8 cellular contexts compared by ENCODE assay signal in genomic region chr2:237774811-237775553, GRCh38. TPM values are rescaled to one million over a fixed set of nuclear protein-coding genes. Genes with fewer than 3 reads are reported as not detected.
DNase-seq lines count a peak whose midpoint lies in the region; ATAC-seq and TF ChIP-seq lines count a peak whose summit lies in the region.

No MANE protein-coding gene starts in this region.

- TF ChIP-seq EP300 in SK-N-SH (IDR thresholded peaks at IDR 0.05; ENCODE audit: borderline replicate concordance in 1 of 2, low read depth in 1 of 2, low read length in 1 of 2), result no peak

- DNase-seq in activated CD8-positive, alpha-beta memory T cell treated with anti-CD3 and anti-CD28 coated beads for 24 hours, result peak; percentile 75
- DNase-seq in activated CD8-positive, alpha-beta memory T cell treated with anti-CD3 and anti-CD28 coated beads, Interleukin-2, amount 50 U/mL, for 48 hours, result no peak
- peak; percentile 75 for DNase-seq in SK-N-SH
- peak; percentile 53 for DNase-seq in astrocyte of the spinal cord (ENCODE audit: low read depth, low spot score)
- peak; percentile 83 for DNase-seq in iPS-NIHi11 (ENCODE audit: low spot score)
- peak; percentile 10 to 18 for DNase-seq in stimulated activated CD4-positive, alpha-beta T cell treated with anti-CD3 and anti-CD28 coated beads, Interleukin-1b, Interleukin-23, amount 100 ng/mL, for 4 hours (ENCODE audit: low read depth in 2 of 2)

- no peaks in the 10 kb centered on the region for H3K9me2 ChIP-seq in SK-N-SH

- H3K27me3 ChIP-seq in KMS-11 (ENCODE audit: insufficient read depth, low read depth) (no peaks in the 10 kb centered on the region), SK-N-SH (ENCODE audit: insufficient read depth) (no peaks in the 10 kb centered on the region)

- POLR2A ChIA-PET in SK-N-SH (lab: Yijun Ruan, JAX), result interaction anchor here (0.5 kb wide), 1 partner anchor 486 kb away, joined by 3 read pairs; no protein-coding TSS in a partner anchor

- H3K27ac ChIP-seq in KMS-11, result no peak overlapping the region
- H3K27ac ChIP-seq in SK-N-SH (ENCODE audit: low read depth in 2 of 2, low read length in 1 of 2), result no peak overlapping the region; a peak in 1 of 4 replicates

- no peak overlapping the region for H2AFZ ChIP-seq in KMS-11 (ENCODE audit: low read depth)
- H2AFZ ChIP-seq in SK-N-SH (ENCODE audit: low read depth), result no peak overlapping the region

- no peak for ATAC-seq in GM18498 (IDR thresholded peaks at IDR 0.05; ENCODE audit: unreplicated experiment)

- H3K9me3 ChIP-seq in SK-N-SH, result no peaks in the 10 kb centered on the region

- H3K4me3 ChIP-seq in KMS-11 (IDR thresholded peaks at IDR 0.05; ENCODE audit: insufficient read depth, low read depth, low read length) (no peak overlapping the region), SK-N-SH (ENCODE audit: low read depth in 2 of 2, low read length in 1 of 2) (no peak overlapping the region; a peak in 1 of 4 replicates), astrocyte of the spinal cord (ENCODE audit: low read depth, low read length) (no peak overlapping the region)

- TF ChIP-seq CTCF in KMS-11 (conservative IDR thresholded peaks at IDR 0.05; ENCODE audit: low read depth, low read length) (peak; percentile 86), SK-N-SH (IDR thresholded peaks at IDR 0.05) (peak; percentile 70), astrocyte of the spinal cord (IDR thresholded peaks at IDR 0.05; ENCODE audit: low read depth, low read length) (peak; percentile 72)

- H3F3A ChIP-seq in SK-N-SH (replicated peaks; ENCODE audit: insufficient read depth), result no peaks in the 10 kb centered on the region

- TF ChIP-seq RAD21 in SK-N-SH (IDR thresholded peaks at IDR 0.05; ENCODE audit: low read length), result peak; percentile 67

- no peaks in the 10 kb centered on the region for H3K79me2 ChIP-seq in KMS-11 (ENCODE audit: insufficient read depth, low read depth)
- no peaks in the 10 kb centered on the region for H3K79me2 ChIP-seq in SK-N-SH (ENCODE audit: insufficient read depth)

- CTCF ChIA-PET in SK-N-SH (lab: Yijun Ruan, JAX), result interaction anchor here (0.6 to 5.1 kb wide), 41 partner anchors 7 to 621 kb away, joined by 3 to 46 read pairs (median 3); no protein-coding TSS in a partner anchor

- H3K36me3 ChIP-seq in KMS-11 (ENCODE audit: insufficient read depth) (no peaks in the 10 kb centered on the region; the same call in 1 of the 2 replicates), SK-N-SH (replicated peaks in 1 of 2; ENCODE audit: control insufficient read depth in 1 of 2, insufficient read depth in 2 of 2, low read length in 1 of 2) (peaks cover 61 to 84% of the 10 kb centered on the region in 2 experiments)

- WGBS in SK-N-SH (ENCODE audit: low lambda C conversion rate), result 89% methylated on average over 12 of the region's 13 CpGs

- H3K9ac ChIP-seq in KMS-11 (no peak overlapping the region), SK-N-SH (no peak overlapping the region)

- in situ Hi-C loops in astrocyte of the spinal cord (cut with HindIII; ENCODE audit: low sequenced_read_pairs), result no loop called here

- no peaks in the 10 kb centered on the region for H4K20me1 ChIP-seq in KMS-11 (ENCODE audit: insufficient read depth)
- no peaks in the 10 kb centered on the region for H4K20me1 ChIP-seq in SK-N-SH (ENCODE audit: insufficient read depth)

- H3K4me1 ChIP-seq in KMS-11 (ENCODE audit: low read depth, poor library complexity, severe bottlenecking) (peaks cover 5% of the 10 kb centered on the region), SK-N-SH (ENCODE audit: control insufficient read depth in 1 of 2, insufficient read depth in 2 of 2, low read depth in 1 of 2, low read length in 1 of 2) (no peaks in the 10 kb centered on the region; a peak in 1 of 4 replicates)

- H3K4me2 ChIP-seq in KMS-11 (no peak overlapping the region), SK-N-SH (no peak overlapping the region)

TF ChIP-seq in SK-N-SH, 30 proteins besides CTCF, POLR2A, EP300 and RAD21:
- TF ChIP-seq USF1 (IDR thresholded peaks at IDR 0.05; ENCODE audit: borderline replicate concordance, low read depth) (no peak), TAF1 (IDR thresholded peaks at IDR 0.05; ENCODE audit: borderline replicate concordance, low read depth, low read length) (no peak), MAX (IDR thresholded peaks at IDR 0.05; ENCODE audit: low read depth) (no peak), SMC3 (IDR thresholded peaks at IDR 0.05; ENCODE audit: low read depth, low read length) (peak; percentile 65)

RNA-seq across cellular contexts. Expression of gene RBM44, which starts 23.6 kb away (rescaled TPM):
- polyA plus RNA-seq in SK-N-SH (2012; rRNA removed), result 0.30 and 0.34 TPM in 2 replicates
- polyA plus RNA-seq in SK-N-SH (2012; cell fraction: cytosol; rRNA removed), result 0.17 and 0.18 TPM in 2 replicates
- polyA plus RNA-seq in SK-N-SH (2012; cell fraction: nucleus; rRNA removed), result 0.72 and 2.2 TPM in 2 replicates
